8 cellular contexts compared by ENCODE assay signal in genomic region chr2:213065583-213066444, GRCh38.
DNase-seq lines count a peak whose midpoint lies in the region; ATAC-seq and TF ChIP-seq lines count a peak whose summit lies in the region.

No MANE protein-coding gene starts in this region.

- peaks cover 100% of the 10 kb centered on the region for H3K79me2 ChIP-seq in Loucy (ENCODE audit: insufficient read depth, low read length)

- H3K9me3 ChIP-seq in Loucy (ENCODE audit: insufficient read depth, low read depth, low read length) (no peaks in the 10 kb centered on the region), adrenal gland (replicated peaks in 1 of 3) (no peaks in the 10 kb centered on the region)

- peak overlapping the region; percentile 17 for H3K9ac ChIP-seq in Loucy (ENCODE audit: low read depth, low read length, poor library complexity, severe bottlenecking)

- TF ChIP-seq CTCF in Loucy (conservative IDR thresholded peaks at IDR 0.05; ENCODE audit: low read length) (no peak), adrenal gland (IDR thresholded peaks at IDR 0.05) (no peak)

- 25 to 32% (median 27%) methylated on average over 8 of the region's 8 CpGs for WGBS in adrenal gland, 4 donors

- H3K27ac ChIP-seq in adrenal gland = peak overlapping the region in 3 of 5 donors; percentile 7 to 17 (median 13)

- DNase-seq in ACHN (peak; percentile 43), adrenal gland (peak; percentile 32 to 68 (median 59)), kidney glomerular epithelial cell (lab: John Stamatoyannopoulos, UW) (peak; percentile 27), NCI-H187 (lab: John Stamatoyannopoulos, UW) (no peak), DMS114 treated with DMSO at 0.1 percent for 48 hours (lab: John Stamatoyannopoulos, UW; ENCODE audit: unreplicated experiment) (no peak)
- DNase-seq in activated CD4-positive, alpha-beta T cell treated with anti-CD3 and anti-CD28 coated beads, Interleukin-2, amount 50 U/mL, for 48 hours = no peak

- H3K27me3 ChIP-seq in Loucy (ENCODE audit: insufficient read depth, low read length, poor library complexity, severe bottlenecking) (no peaks in the 10 kb centered on the region), adrenal gland (no peaks in the 10 kb centered on the region)

- peaks cover 91% of the 10 kb centered on the region for H3K4me1 ChIP-seq in Loucy (ENCODE audit: insufficient read depth, low read length, poor library complexity, severe bottlenecking)
- H3K4me1 ChIP-seq in adrenal gland (replicated peaks in 1 of 2) = peaks cover 0 to 20% of the 10 kb centered on the region in 2 donors

- in situ Hi-C loops in ACHN (cut with HindIII; ENCODE audit: low pct_ligation_motif_present, low pct_unique_long_range_greater_than_20kb, low sequenced_read_pairs) = no loop called here

- peaks cover 100% of the 10 kb centered on the region for H4K20me1 ChIP-seq in Loucy (ENCODE audit: insufficient read depth, low read length, poor library complexity, severe bottlenecking)

- no peak overlapping the region for H3K4me3 ChIP-seq in Loucy (ENCODE audit: low read length, poor library complexity, severe bottlenecking)
- H3K4me3 ChIP-seq in adrenal gland = peak overlapping the region in 1 of 4 donors; percentile 27

- peak; percentile 48 for ATAC-seq in GM18861 (IDR thresholded peaks at IDR 0.05; ENCODE audit: unreplicated experiment)

- H3K9me2 ChIP-seq in Loucy (replicated peaks; ENCODE audit: low read depth, low read length) = no peaks in the 10 kb centered on the region

- peak overlapping the region; percentile 57 for H3K4me2 ChIP-seq in Loucy (ENCODE audit: low read depth, low read length, poor library complexity, severe bottlenecking)

- H2AFZ ChIP-seq in Loucy (ENCODE audit: low read length) = no peak overlapping the region

- intact Hi-C loops in adrenal gland (cut with DNase I) = no loop called here

- H3K36me3 ChIP-seq in Loucy (ENCODE audit: insufficient read depth, low read length) (peaks cover 70% of the 10 kb centered on the region), adrenal gland (replicated peaks in 1 of 2) (no peaks in the 10 kb centered on the region)

- no peaks in the 10 kb centered on the region; the same call in 1 of the 2 replicates for H3F3A ChIP-seq in Loucy (ENCODE audit: low read depth)

- TF ChIP-seq POLR2A in adrenal gland (IDR thresholded peaks at IDR 0.05) = no peak

Comparison
In these comparisons a context has a peak if more than half of its experiments do, and no peak if none do; other contexts are left out.
1. DNase-seq: peak in ACHN (single experiment), adrenal gland (7 of 7) and kidney glomerular epithelial cell (single experiment); none in NCI-H187 (0 of 2), DMS114 treated with DMSO at 0.1 percent for 48 hours (single experiment) and activated CD4-positive, alpha-beta T cell treated with anti-CD3 and anti-CD28 coated beads, Interleukin-2, amount 50 U/mL, for 48 hours (0 of 2).